Comparison of ENCODE assay signal across 9 cellular contexts in genomic region chr5:103260951-103261350, GRCh38. TPM values are rescaled to one million over a fixed set of nuclear protein-coding genes. Genes with fewer than 3 reads are reported as not detected.
DNase-seq lines count a peak whose midpoint lies in the region; ATAC-seq lines count a peak whose summit lies in the region.
"Had no signal": no experiment of that assay in that cellular context is flagged by ENCODE, and none has a peak within 500 bp of the region (broad histone marks: within the 10 kb centered on the region; RNA-seq: fewer than 3 reads in every experiment).

No MANE protein-coding gene starts in this region.

- 62 to 74% methylated on average over 3 of the region's 3 CpGs for WGBS in aorta, 2 donors

- peak overlapping the region; percentile 87 for H3K4me3 ChIP-seq in iPS-18a (ENCODE audit: low read length)
- H3K4me3 ChIP-seq in aorta (ENCODE audit: low read length in 2 of 2) = no peak overlapping the region

- H3K9me3 ChIP-seq in iPS-18a (ENCODE audit: control insufficient read depth, low read depth, low read length) (no peaks in the 10 kb centered on the region), aorta (ENCODE audit: control insufficient read depth, low read length) (no peaks in the 10 kb centered on the region)

- ATAC-seq in GM18499 (IDR thresholded peaks at IDR 0.05; ENCODE audit: insufficient read depth, unreplicated experiment) (peak; percentile 44), GM21381 (IDR thresholded peaks at IDR 0.05; ENCODE audit: unreplicated experiment) (peak; percentile 28), HG03457 (IDR thresholded peaks at IDR 0.05; ENCODE audit: unreplicated experiment) (peak; percentile 41), aorta (ENCODE audit: low FRiP score) (no peak)

- H3K27me3 ChIP-seq in iPS-18a (ENCODE audit: control insufficient read depth, insufficient read depth, low read length) (no peaks in the 10 kb centered on the region), aorta (ENCODE audit: control insufficient read depth in 1 of 2, insufficient read depth in 2 of 2, low read length in 1 of 2) (no peaks in the 10 kb centered on the region)

- intact Hi-C loops in aorta (cut with DNase I) = no loop called here

- no peaks in the 10 kb centered on the region for H3K36me3 ChIP-seq in iPS-18a (ENCODE audit: control insufficient read depth, low read depth, low read length)
- H3K36me3 ChIP-seq in aorta (ENCODE audit: control insufficient read depth in 1 of 2, insufficient read depth in 2 of 2, low read length in 1 of 2) = no peaks in the 10 kb centered on the region

- H3K4me1 ChIP-seq in iPS-18a (ENCODE audit: control insufficient read depth, low read depth, low read length) (peaks cover 16% of the 10 kb centered on the region), aorta (ENCODE audit: control insufficient read depth in 1 of 2, insufficient read depth in 2 of 2, low read length in 2 of 2) (no peaks in the 10 kb centered on the region)

- no peak for DNase-seq in NCI-H187 (lab: John Stamatoyannopoulos, UW)
- no peak for DNase-seq in aorta
- no peak for DNase-seq in Kasumi-1 (lab: John Stamatoyannopoulos, UW)
- no peak for DNase-seq in COLO829 (ENCODE audit: low spot score)
- DNase-seq: NCI-H1436 had no signal

- H3K27ac ChIP-seq in iPS-18a (ENCODE audit: low read length) = no peak overlapping the region
- H3K27ac ChIP-seq in aorta (ENCODE audit: low read depth in 1 of 2, low read length in 2 of 2) = no peak overlapping the region

- H3K9ac ChIP-seq in iPS-18a (ENCODE audit: low read length) = no peak overlapping the region

RNA-seq across cellular contexts. Expression of gene MACIR, which starts 2.4 kb away (rescaled TPM):
- total RNA-seq in aorta = 1 to 10 TPM; 3.8 to 6.2 TPM
- polyA plus RNA-seq in aorta = 1 to 10 TPM; 3.2 to 5.9 TPM
